Comparison of ENCODE assay signal across 22 cellular contexts in the genomic region with DNA sequence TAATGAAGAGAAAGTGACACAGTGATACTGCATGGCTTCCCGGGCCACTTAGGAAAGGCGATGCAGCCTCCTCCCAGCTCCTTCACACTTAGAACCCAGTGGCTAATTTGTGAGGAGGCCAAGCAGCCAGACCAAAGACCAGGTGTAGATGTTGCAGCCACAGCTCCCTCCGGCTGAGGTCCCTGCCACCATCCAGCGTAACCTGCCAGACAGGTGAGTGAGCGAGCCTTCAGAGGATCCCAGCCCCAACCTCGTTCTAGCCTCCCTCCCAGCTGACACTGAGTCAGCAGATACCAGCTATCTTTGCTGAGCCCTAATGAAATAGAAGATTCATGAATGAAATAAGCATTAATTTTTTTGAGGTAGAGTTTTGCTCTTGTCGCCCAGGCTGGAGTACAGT. TPM values are rescaled to one million over a fixed set of nuclear protein-coding genes. Genes with fewer than 3 reads are reported as not detected.
"Had no signal": no experiment of that assay in that cellular context is flagged by ENCODE, and none has a peak within 500 bp of the region (broad histone marks: within the 10 kb centered on the region; RNA-seq: fewer than 3 reads in every experiment).

No MANE protein-coding gene starts in this region.

- H2AFZ ChIP-seq: neural progenitor cell, parathyroid adenoma had no signal

- H3K27me3 ChIP-seq: neural progenitor cell, tibial nerve, vagina had no signal

- H3K4me3 ChIP-seq: neural progenitor cell, prostate gland, skin epidermis, thoracic aorta, tibial nerve, vagina had no signal

- H3K9me3 ChIP-seq: prostate gland, thoracic aorta, tibial nerve, vagina had no signal

- FAIRE-seq: endometrium, frontal cortex, keratinocyte had no signal

- ATAC-seq: effector memory CD8-positive, alpha-beta T cell; left lobe of liver; naive thymus-derived CD4-positive, alpha-beta T cell; right cardiac atrium; stimulated activated naive B cell treated with anti-CD40 and anti-IgM and Interleukin-4, amounts not matched to agents 10 μg/mL and 1 μg/mL and 100 μg/mL, for 72 hours had no signal

- H3K79me2 ChIP-seq: parathyroid adenoma had no signal

- DNase-seq: cortex of kidney; effector memory CD8-positive, alpha-beta T cell; head of caudate nucleus; mesenchymal stem cell; midbrain; naive thymus-derived CD4-positive, alpha-beta T cell; right cardiac atrium; stimulated activated CD4-positive, alpha-beta T cell treated with anti-CD3 and anti-CD28 coated beads, Interleukin-15, amount 100 ng/mL, for 24 hours; stimulated activated CD4-positive, alpha-beta T cell treated with anti-CD3 and anti-CD28 coated beads, Interleukin-2, amount 100 ng/mL, for 48 hours; stimulated activated naive B cell treated with anti-CD40 and anti-IgM and Interleukin-4, amounts not matched to agents 10 μg/mL and 1 μg/mL and 100 μg/mL, for 72 hours had no signal

- H3K36me3 ChIP-seq: neural progenitor cell, prostate gland, thoracic aorta, tibial nerve, vagina had no signal

- H3K27ac ChIP-seq: neural progenitor cell, prostate gland, skin epidermis, thoracic aorta, tibial nerve, vagina had no signal

- H3K9ac ChIP-seq: neural progenitor cell, parathyroid adenoma had no signal

- H3K4me2 ChIP-seq: neural progenitor cell had no signal

- H3K4me1 ChIP-seq: prostate gland, vagina had no signal

RNA-seq across cellular contexts. Expression of gene COL23A1, which starts 59.7 kb away (rescaled TPM):
- total RNA-seq: fibroblast of villous mesenchyme had no signal
- polyA plus RNA-seq: keratinocyte; naive thymus-derived CD4-positive, alpha-beta T cell had no signal
